Comparison of ENCODE assay signal across 8 cellular contexts in genomic region chr16:2475413-2476344, GRCh38. TPM values are rescaled to one million over a fixed set of nuclear protein-coding genes. Genes with fewer than 3 reads are reported as not detected.
DNase-seq lines count a peak whose midpoint lies in the region; ATAC-seq and TF ChIP-seq lines count a peak whose summit lies in the region.

No MANE protein-coding gene starts in this region.

- 8% methylated on average over 55 of the region's 55 CpGs for WGBS in liver

- H3K4me3 ChIP-seq in AG04449 (ENCODE audit: low read depth, low read length) (peak overlapping the region; percentile 78), NT2/D1 (ENCODE audit: insufficient read length, low read depth) (peak overlapping the region; percentile 69), liver (ENCODE audit: low read depth in 1 of 3, low read length in 3 of 3) (peak overlapping the region; percentile 18 to 87 (median 76)), thoracic aorta (peak overlapping the region; percentile 90)

- H3K9ac ChIP-seq in NT2/D1 (ENCODE audit: insufficient read length, low read depth) (peak overlapping the region; percentile 79), liver (ENCODE audit: low read depth in 1 of 2, low read length in 2 of 2) (no peak overlapping the region)

- TF ChIP-seq CTCF in AG04449 (IDR thresholded peaks at IDR 0.05; ENCODE audit: insufficient read depth, low read length, missing control alignments) (no peak), liver (IDR thresholded peaks at IDR 0.05; ENCODE audit: low read depth, low read length, missing input control) (no peak), thoracic aorta (IDR thresholded peaks at IDR 0.05) (no peak)

- H3K27me3 ChIP-seq in NT2/D1 (ENCODE audit: insufficient read depth, insufficient read length) (peaks cover 27% of the 10 kb centered on the region), liver (ENCODE audit: control insufficient read depth in 4 of 4, insufficient read depth in 4 of 4, low read length in 3 of 4) (no peaks in the 10 kb centered on the region), thoracic aorta (replicated peaks; ENCODE audit: insufficient read depth) (no peaks in the 10 kb centered on the region)

- POLR2A ChIA-PET in AG04449 (lab: Yijun Ruan, JAX), result interaction anchor here (1.0 to 1.6 kb wide), 4 partner anchors 8 to 135 kb away, joined by 3 to 6 read pairs (median 5); partner anchors contain the start of genes ABCA3 and TEDC2

- DNase-seq in AG04449 (ENCODE audit: low read depth, low spot score), result no peak
- DNase-seq in NT2/D1 (ENCODE audit: low read depth, low spot score), result no peak
- peak; percentile 32 for DNase-seq in astrocyte of the hippocampus (ENCODE audit: low read depth, low spot score)
- DNase-seq in thoracic aorta (ENCODE audit: low spot score), result no peak
- DNase-seq in ecto neural progenitor cell (ENCODE audit: low spot score), result no peak

- CTCF ChIA-PET in AG04449 (lab: Yijun Ruan, JAX), result interaction anchor here (1.1 to 1.8 kb wide), 4 partner anchors 9 to 26 kb away, joined by 3 to 8 read pairs (median 6); no protein-coding TSS in a partner anchor

- H3K27ac ChIP-seq in liver (ENCODE audit: low read depth in 1 of 2, low read length in 2 of 2), result peak overlapping the region; percentile 6 to 33
- H3K27ac ChIP-seq in thoracic aorta, result no peak overlapping the region

- H3K9me3 ChIP-seq in NT2/D1 (ENCODE audit: insufficient read depth, low read length) (no peaks in the 10 kb centered on the region), liver (ENCODE audit: control insufficient read depth in 4 of 4, low read length in 3 of 4) (no peaks in the 10 kb centered on the region), thoracic aorta (no peaks in the 10 kb centered on the region)

- peaks cover 2% of the 10 kb centered on the region for H3K36me3 ChIP-seq in NT2/D1 (ENCODE audit: insufficient read depth, insufficient read length, low read length)
- H3K36me3 ChIP-seq in liver (ENCODE audit: control insufficient read depth in 4 of 4, insufficient read depth in 3 of 4, low read depth in 1 of 4, low read length in 3 of 4), result no peaks in the 10 kb centered on the region
- H3K36me3 ChIP-seq in thoracic aorta, result no peaks in the 10 kb centered on the region

- peak; percentile 14 for ATAC-seq in GM19351 (IDR thresholded peaks at IDR 0.05; ENCODE audit: unreplicated experiment)
- no peak for ATAC-seq in thoracic aorta (ENCODE audit: insufficient number of reproducible peaks, low FRiP score, low read depth)
- ATAC-seq in GM21367 (IDR thresholded peaks at IDR 0.05; ENCODE audit: unreplicated experiment), result no peak

- TF ChIP-seq RAD21 in liver (IDR thresholded peaks at IDR 0.05), result no peak

- H3K4me1 ChIP-seq in NT2/D1 (ENCODE audit: insufficient read depth, insufficient read length) (peaks cover 26% of the 10 kb centered on the region), liver (ENCODE audit: control insufficient read depth in 4 of 4, insufficient read depth in 4 of 4, low read length in 3 of 4) (peaks cover 30 to 62% (median 47%) of the 10 kb centered on the region in 4 donors), thoracic aorta (ENCODE audit: control insufficient read depth in 1 of 2, low read depth in 2 of 2) (peaks cover 19 to 30% of the 10 kb centered on the region in 2 donors)

TF ChIP-seq in liver, 16 proteins besides CTCF, POLR2A, EP300 and RAD21:
- TF ChIP-seq GABPA (IDR thresholded peaks at IDR 0.05 in 1 of 2, conservative IDR thresholded peaks at IDR 0.05 in 1 of 2) (no peak), ATF3 (IDR thresholded peaks at IDR 0.05) (no peak), SP1 (IDR thresholded peaks at IDR 0.05) (no peak), ZBTB33 (IDR thresholded peaks at IDR 0.05) (no peak), REST (IDR thresholded peaks at IDR 0.05) (no peak), NR2F2 (IDR thresholded peaks at IDR 0.05) (no peak), HNF4G (IDR thresholded peaks at IDR 0.05) (no peak), RXRA (IDR thresholded peaks at IDR 0.05) (no peak), MAX (IDR thresholded peaks at IDR 0.05) (no peak), JUND (IDR thresholded peaks at IDR 0.05) (no peak), FOXA2 (IDR thresholded peaks at IDR 0.05) (no peak), YY1 (IDR thresholded peaks at IDR 0.05) (no peak), EGR1 (IDR thresholded peaks at IDR 0.05; ENCODE audit: low read depth in 2 of 2) (no peak)

RNA-seq across cellular contexts. Expression of gene TBC1D24, which starts 0.8 kb away (rescaled TPM):
- total RNA-seq in liver (10 to 100 TPM; 14.6 to 22.3 TPM), thoracic aorta (10 to 100 TPM; 14.5 to 15.0 TPM)
- polyA plus RNA-seq in liver, result 1 to 10 TPM; 8.4 TPM

RNA-seq across cellular contexts. Expression of gene NTN3, which starts 4.6 kb away (rescaled TPM):
- 1 to 10 TPM in 1 of 2 donors, under 1 TPM in 1; 0.19 to 2.3 TPM for total RNA-seq in liver
- polyA plus RNA-seq in liver, result under 1 TPM in 1 of 2 donors, not detected in 1; 0.28 TPM
- total RNA-seq in thoracic aorta, result under 1 TPM in 1 of 2 donors, not detected in 1; 0.28 TPM

RNA-seq across cellular contexts. Expression of gene TEDC2, which starts 15.8 kb away (rescaled TPM):
- total RNA-seq in liver (1 to 10 TPM in 1 of 2 donors, under 1 TPM in 1; 0.84 to 6.7 TPM), thoracic aorta (under 1 TPM in 1 of 2 donors, not detected in 1; 0.27 TPM)
- 1 to 10 TPM in 1 of 2 donors, under 1 TPM in 1; 0.71 to 1.3 TPM for polyA plus RNA-seq in liver

RNA-seq across cellular contexts. Expression of gene ATP6V0C, which starts 38.1 kb away (rescaled TPM):
- total RNA-seq in liver (10 to 100 TPM; 17.6 to 27.3 TPM), thoracic aorta (10 to 100 TPM; 42.5 to 51.3 TPM)
- polyA plus RNA-seq in liver, result 100 to 1,000 TPM in 1 of 2 donors, 10 to 100 TPM in 1; 93.8 to 132 TPM

RNA-seq across cellular contexts. Expression of gene AMDHD2, which starts 44.5 kb away (rescaled TPM):
- total RNA-seq in liver (10 to 100 TPM; 20.9 to 25.3 TPM), thoracic aorta (10 to 100 TPM; 42.6 to 67.0 TPM)
- 10 to 100 TPM in 1 of 2 donors, 1 to 10 TPM in 1; 7.5 to 10.4 TPM for polyA plus RNA-seq in liver

Comparison
In these comparisons a context has a peak if more than half of its experiments do, and no peak if none do; other contexts are left out.
1. H3K27ac ChIP-seq: peak in liver (2 of 2); none in thoracic aorta (0 of 2).
2. Peak in every context shown above with its lines, with median percentiles within 50 percentile points of each other: H3K4me3 ChIP-seq.